In genomic region chr14:29928342-29928640, GRCh38 we compare ENCODE assay signal across 8 cellular contexts. TPM values are rescaled to one million over a fixed set of nuclear protein-coding genes. Genes with fewer than 3 reads are reported as not detected.
DNase-seq lines count a peak whose midpoint lies in the region; ATAC-seq, FAIRE-seq and TF ChIP-seq lines count a peak whose summit lies in the region.

No MANE protein-coding gene starts in this region.

- H3K27ac ChIP-seq in GM23248 (no peak overlapping the region; the same call in 1 of the 2 replicates), kidney (ENCODE audit: low read depth in 2 of 2, low read length in 2 of 2) (no peak overlapping the region), spleen (peak overlapping the region in 6 of 8 donors; percentile 25 to 73 (median 62)), Karpas-422 (ENCODE audit: low read length) (no peak overlapping the region)

- TF ChIP-seq POLR2A in spleen (IDR thresholded peaks at IDR 0.05): no peak

- H3K79me2 ChIP-seq in GM23248 (ENCODE audit: insufficient read depth) (peaks cover 35% of the 10 kb centered on the region), Karpas-422 (ENCODE audit: low read length) (no peaks in the 10 kb centered on the region)

- H3K9ac ChIP-seq in GM23248 (no peak overlapping the region), kidney (ENCODE audit: low read length in 2 of 2) (peak overlapping the region in 1 of 2 donors; percentile 21), Karpas-422 (ENCODE audit: low read length) (no peak overlapping the region)

- H2AFZ ChIP-seq in GM23248 (peak overlapping the region; percentile 70), Karpas-422 (ENCODE audit: low read length) (no peak overlapping the region)

- H3K9me2 ChIP-seq in GM23248 (ENCODE audit: insufficient read depth) (no peaks in the 10 kb centered on the region), Karpas-422 (replicated peaks; ENCODE audit: insufficient read depth, low read length) (no peaks in the 10 kb centered on the region)

- no peak for FAIRE-seq in kidney (lab: Jason Lieb, UNC)
- FAIRE-seq in D721Med (lab: Jason Lieb, UNC): no peak

- H3K9me3 ChIP-seq in GM23248 (ENCODE audit: low read depth) (no peaks in the 10 kb centered on the region), kidney (ENCODE audit: control insufficient read depth in 1 of 2, low read length in 2 of 2) (no peaks in the 10 kb centered on the region), spleen (no peaks in the 10 kb centered on the region), Karpas-422 (ENCODE audit: low read length) (peaks cover 42% of the 10 kb centered on the region)

- H3K27me3 ChIP-seq in GM23248 (replicated peaks; ENCODE audit: insufficient read depth) (no peaks in the 10 kb centered on the region), spleen (replicated peaks in 1 of 7) (peaks cover 0 to 51% (median 12%) of the 10 kb centered on the region in 7 donors), Karpas-422 (ENCODE audit: low read length) (no peaks in the 10 kb centered on the region)

- in situ Hi-C loops in GM23248 (cut with MboI): no loop called here
- in situ Hi-C loops in astrocyte of the cerebellum (cut with HindIII; ENCODE audit: low sequenced_read_pairs): no loop called here

- intact Hi-C loops in kidney (cut with DNase I): no loop called here
- intact Hi-C loops in spleen (cut with DNase I; ENCODE audit: low total_unique reads): no loop called here

- DNase-seq in GM23248 (peak; percentile 16), astrocyte of the cerebellum (ENCODE audit: low read depth) (no peak), kidney (no peak), spleen (no peak), Karpas-422 (no peak), D721Med (ENCODE audit: insufficient read length, low spot score) (no peak), germinal center (ENCODE audit: low spot score) (no peak)

- no peaks in the 10 kb centered on the region for H4K20me1 ChIP-seq in GM23248 (ENCODE audit: insufficient read depth)
- H4K20me1 ChIP-seq in Karpas-422 (ENCODE audit: insufficient read depth, low read depth, low read length): no peaks in the 10 kb centered on the region

- peak overlapping the region; percentile 96 for H3K4me2 ChIP-seq in GM23248 (ENCODE audit: unreplicated experiment)
- no peak overlapping the region for H3K4me2 ChIP-seq in Karpas-422 (ENCODE audit: low read depth, low read length, poor library complexity, severe bottlenecking)

- H3K36me3 ChIP-seq in GM23248 (ENCODE audit: low read depth) (no peaks in the 10 kb centered on the region), kidney (ENCODE audit: control insufficient read depth in 1 of 2, insufficient read depth in 2 of 2, low read length in 2 of 2) (no peaks in the 10 kb centered on the region), spleen (no peaks in the 10 kb centered on the region), Karpas-422 (ENCODE audit: insufficient read depth, low read length) (no peaks in the 10 kb centered on the region)

- H3K4me1 ChIP-seq in GM23248 (ENCODE audit: insufficient read depth) (peaks cover 44% of the 10 kb centered on the region), kidney (ENCODE audit: control insufficient read depth in 1 of 2, insufficient read depth in 1 of 2, low read depth in 1 of 2, low read length in 2 of 2) (peaks cover 4 to 7% of the 10 kb centered on the region in 2 donors), spleen (peaks cover 0 to 21% (median 12%) of the 10 kb centered on the region in 6 donors), Karpas-422 (ENCODE audit: low read length) (no peaks in the 10 kb centered on the region)

- ATAC-seq in GM18520 (IDR thresholded peaks at IDR 0.05; ENCODE audit: unreplicated experiment): no peak

- 79 to 83% methylated on average over 8 of the region's 8 CpGs for WGBS in GM23248 (ENCODE audit: low coverage in 1 of 2, low lambda C conversion rate in 2 of 2, missing lambda C conversion rate in 2 of 2), 2 experiments
- 44 to 61% (median 49%) methylated on average over 8 of the region's 8 CpGs for WGBS in spleen, 5 donors

- H3F3A ChIP-seq in GM23248 (ENCODE audit: insufficient read depth): peaks cover 51% of the 10 kb centered on the region

- H3K4me3 ChIP-seq in GM23248 (peak overlapping the region; percentile 95), astrocyte of the cerebellum (ENCODE audit: low read depth, low read length) (peak overlapping the region; percentile 89), kidney (ENCODE audit: low read length in 2 of 2) (peak overlapping the region; percentile 54 to 55), spleen (peak overlapping the region in 5 of 8 donors; percentile 52 to 83 (median 66)), Karpas-422 (ENCODE audit: low read length) (no peak overlapping the region)

- TF ChIP-seq CTCF in astrocyte of the cerebellum (IDR thresholded peaks at IDR 0.05; ENCODE audit: low read depth, low read length, missing control alignments) (no peak), kidney (IDR thresholded peaks at IDR 0.05; ENCODE audit: borderline replicate concordance, extremely low read depth, insufficient read depth) (no peak), spleen (IDR thresholded peaks at IDR 0.05 in 8 of 11, conservative IDR thresholded peaks at IDR 0.05 in 3 of 11) (no peak), D721Med (IDR thresholded peaks at IDR 0.05; ENCODE audit: insufficient read depth, missing control alignments) (no peak)

RNA-seq across cellular contexts. Expression of gene PRKD1, which starts 0.6 kb away (rescaled TPM):
- 21.0 and 24.2 TPM in 2 replicates for total RNA-seq in GM23248 (2014; rRNA removed; shearing (Covaris generic))
- polyA plus RNA-seq in GM23248 (2016; fragmentation: Nextera tagmentation; extraction: Ambion mirVana): 28.1 and 30.7 TPM in 2 replicates
- 45.1 TPM for total RNA-seq in kidney
- polyA plus RNA-seq in kidney (ENCODE audit: insufficient read depth, low read depth, low replicate concordance): 14.0 TPM
- 1 to 10 TPM; 2.1 to 8.9 (median 5.2) TPM for total RNA-seq in spleen
- polyA plus RNA-seq in spleen: 1 to 10 TPM; 1.0 to 1.8 (median 1.5) TPM
- total RNA-seq in Karpas-422 (2014; rRNA removed; shearing (Covaris generic); ENCODE audit: low replicate concordance): not detected in 2 replicates

Comparison
In these comparisons a context has a peak if more than half of its experiments do, and no peak if none do; other contexts are left out.
1. H3K27ac ChIP-seq: peak in spleen (6 of 8); none in GM23248 (single experiment), kidney (0 of 2) and Karpas-422 (single experiment).